ENCODE assay signal across 32 cellular contexts in the genomic region with DNA sequence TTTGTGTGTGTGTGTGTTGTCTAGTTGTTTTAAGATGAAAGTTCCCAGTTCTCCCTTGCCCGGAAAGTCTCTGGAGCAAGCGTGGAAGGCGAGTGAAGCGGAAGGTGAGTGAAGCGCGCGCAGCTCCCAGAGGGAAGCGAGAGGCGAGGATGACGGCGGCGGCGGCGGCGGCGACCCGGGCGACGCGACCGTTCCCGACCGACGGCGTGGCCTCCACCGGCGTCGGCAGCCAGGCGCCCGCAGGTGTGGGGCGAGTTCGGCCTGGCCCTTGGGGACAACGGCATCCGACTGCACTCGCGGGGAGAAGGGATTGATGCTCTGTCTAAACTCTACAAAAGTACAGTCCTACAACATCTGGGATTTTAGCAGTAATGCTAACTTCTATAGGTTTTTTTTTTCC.
DNase-seq lines count a peak whose midpoint lies in the region; ATAC-seq, FAIRE-seq and TF ChIP-seq lines count a peak whose summit lies in the region.
"Had no signal": no experiment of that assay in that cellular context is flagged by ENCODE, and none has a peak within 500 bp of the region (broad histone marks: within the 10 kb centered on the region; RNA-seq: fewer than 3 reads in every experiment).

No MANE protein-coding gene starts in this region.

- 9% methylated on average over 36 of the region's 36 CpGs for WGBS in HUES64
- WGBS in mesodermal cell (ENCODE audit: insufficient coverage in 2 of 2), 2 experiments = 20 to 24% methylated on average over 9 to 20 of the region's 36 CpGs

- no peak overlapping the region for H3K9ac ChIP-seq in HUES64 (ENCODE audit: low read depth, low read length)
- H3K9ac ChIP-seq: SK-N-SH had no signal

- no peak overlapping the region for H3K4me3 Mint-ChIP-seq in endothelial cell (ENCODE audit: unreplicated experiment)
- no peak overlapping the region for H3K4me3 Mint-ChIP-seq in activated CD4-positive, alpha-beta T cell treated with anti-CD3 and anti-CD28 coated beads for 36 hours
- H3K4me3 Mint-ChIP-seq: activated CD4-positive, alpha-beta T cell treated with anti-CD3 and anti-CD28 coated beads, Interleukin-2, amount 10 ng/mL, durations not matched to agents 24 days and 14 days; activated CD8-positive, alpha-beta memory T cell treated with anti-CD3 and anti-CD28 coated beads, Interleukin-2, amount 10 ng/mL, durations not matched to agents 7 days and 5 days; activated T-helper 1 cell treated with anti-CD3 and anti-CD28 coated beads, Interleukin-12 subunit alpha, Interleukin-12 subunit beta, Interleukin-2, Interleukin-4 antibody, amounts not matched to agents 30 ng/mL and 10 ng/mL and 1 ng/mL, durations not matched to agents 14 hours and 24 hours and 36 hours; immature natural killer cell; stimulated activated memory B cell treated with anti-CD40 and anti-IgM and Interleukin-4, amounts not matched to agents 10 μg/mL and 1 μg/mL and 100 μg/mL, for 72 hours; T-helper 17 cell had no signal

- POLR2A ChIA-PET in activated CD4-positive, alpha-beta T cell treated with anti-CD3 and anti-CD28 coated beads for 36 hours (lab: Charles Lee) = no interaction called here

- DNase-seq in endothelial cell (ENCODE audit: low spot score) = peak; percentile 56
- DNase-seq in skeletal muscle cell (ENCODE audit: low read depth) = no peak
- DNase-seq in RCC 7860 (ENCODE audit: low spot score) = no peak
- DNase-seq in NCI-H345 (lab: John Stamatoyannopoulos, UW) = no peak
- no peak for DNase-seq in activated CD4-positive, alpha-beta T cell treated with anti-CD3 and anti-CD28 coated beads for 36 hours
- DNase-seq: activated CD4-positive, alpha-beta T cell treated with anti-CD3 and anti-CD28 coated beads, Interleukin-2, amount 10 ng/mL, durations not matched to agents 24 days and 14 days; activated CD8-positive, alpha-beta memory T cell treated with anti-CD3 and anti-CD28 coated beads, Interleukin-2, amount 10 ng/mL, durations not matched to agents 7 days and 5 days; activated naive CD4-positive, alpha-beta T cell treated with anti-CD3 and anti-CD28 coated beads, Interleukin-2, amount 50 U/mL, for 16 hours; Calu3; central memory CD4-positive, alpha-beta T cell; dermis blood vessel endothelial cell; DND-41; immature natural killer cell; left ventricle myocardium superior; NCI-H1048; NCI-H2029; NCI-H2227 treated with DMSO at 0.1 percent for 48 hours; NCI-H774; stimulated activated CD4-positive, alpha-beta T cell treated with anti-CD3 and anti-CD28 coated beads, Interleukin-4, amount 100 ng/mL, for 1 hour; T-helper 17 cell had no signal

- H3K4me3 ChIP-seq in HUES64 (ENCODE audit: low read length) (peak overlapping the region; percentile 31; the same call in 1 of the 2 replicates), mesodermal cell (ENCODE audit: extremely low read depth, insufficient read depth, low read length, poor library complexity, severe bottlenecking) (peak overlapping the region; percentile 9), skeletal muscle cell (ENCODE audit: low read depth, low read length) (peak overlapping the region; percentile 5)
- H3K4me3 ChIP-seq: GM12878, thoracic aorta had no signal

- H3K9me3 ChIP-seq in HUES64 (ENCODE audit: insufficient read depth, low read depth, low read length) = no peaks in the 10 kb centered on the region
- H3K9me3 ChIP-seq in mesodermal cell (ENCODE audit: control insufficient read depth, low read length) = no peaks in the 10 kb centered on the region
- H3K9me3 ChIP-seq: SK-N-SH, thoracic aorta had no signal

- intact Hi-C loops in activated CD4-positive, alpha-beta T cell treated with anti-CD3 and anti-CD28 coated beads for 36 hours (cut with DNase I, micrococcal nuclease) = no loop called here

- TF ChIP-seq CTCF in endothelial cell (IDR thresholded peaks at IDR 0.05; ENCODE audit: unreplicated experiment) = no peak

- H3K36me3 ChIP-seq in HUES64 (ENCODE audit: insufficient read depth, low read length) (no peaks in the 10 kb centered on the region), mesodermal cell (ENCODE audit: control insufficient read depth, insufficient read depth, low read length) (no peaks in the 10 kb centered on the region)
- H3K36me3 ChIP-seq: thoracic aorta had no signal

- no peaks in the 10 kb centered on the region for H3K9me3 Mint-ChIP-seq in endothelial cell (ENCODE audit: unreplicated experiment)
- H3K9me3 Mint-ChIP-seq in activated CD4-positive, alpha-beta T cell treated with anti-CD3 and anti-CD28 coated beads for 36 hours (ENCODE audit: low read depth) = peaks cover 2% of the 10 kb centered on the region
- H3K9me3 Mint-ChIP-seq: activated CD4-positive, alpha-beta T cell treated with anti-CD3 and anti-CD28 coated beads, Interleukin-2, amount 10 ng/mL, durations not matched to agents 24 days and 14 days; activated T-helper 1 cell treated with anti-CD3 and anti-CD28 coated beads, Interleukin-12 subunit alpha, Interleukin-12 subunit beta, Interleukin-2, Interleukin-4 antibody, amounts not matched to agents 30 ng/mL and 10 ng/mL and 1 ng/mL, durations not matched to agents 14 hours and 24 hours and 36 hours; stimulated activated memory B cell treated with anti-CD40 and anti-IgM and Interleukin-4, amounts not matched to agents 10 μg/mL and 1 μg/mL and 100 μg/mL, for 72 hours had no signal

- H3K4me1 Mint-ChIP-seq in endothelial cell (ENCODE audit: unreplicated experiment) = peaks cover 7% of the 10 kb centered on the region
- peaks cover 2% of the 10 kb centered on the region for H3K4me1 Mint-ChIP-seq in activated CD4-positive, alpha-beta T cell treated with anti-CD3 and anti-CD28 coated beads for 36 hours
- H3K4me1 Mint-ChIP-seq: T-helper 17 cell had no signal

- ATAC-seq in activated CD4-positive, alpha-beta T cell treated with anti-CD3 and anti-CD28 coated beads for 36 hours = no peak
- ATAC-seq: activated CD8-positive, alpha-beta memory T cell treated with anti-CD3 and anti-CD28 coated beads, Interleukin-2, amount 10 ng/mL, durations not matched to agents 7 days and 5 days; GM12878; HepG2; left ventricle myocardium superior; stimulated activated memory B cell treated with anti-CD40 and anti-IgM and Interleukin-4, amounts not matched to agents 10 μg/mL and 1 μg/mL and 100 μg/mL, for 72 hours; T-helper 17 cell had no signal

- H3K27ac ChIP-seq in HUES64 (ENCODE audit: low read depth, low read length) (no peak overlapping the region), mesodermal cell (ENCODE audit: low read depth, low read length, severe bottlenecking) (no peak overlapping the region)
- H3K27ac ChIP-seq: C4-2B, epithelial cell of prostate, RWPE1, thoracic aorta had no signal

- H3K27me3 ChIP-seq in HUES64 (ENCODE audit: insufficient read depth, low read length) = peaks cover 51% of the 10 kb centered on the region

- peaks cover 10% of the 10 kb centered on the region for H3K27me3 Mint-ChIP-seq in endothelial cell (ENCODE audit: unreplicated experiment)
- H3K27me3 Mint-ChIP-seq in activated CD4-positive, alpha-beta T cell treated with anti-CD3 and anti-CD28 coated beads for 36 hours = peaks cover 29% of the 10 kb centered on the region

- H3K36me3 Mint-ChIP-seq in endothelial cell (ENCODE audit: low read depth, unreplicated experiment) = no peaks in the 10 kb centered on the region
- no peaks in the 10 kb centered on the region for H3K36me3 Mint-ChIP-seq in activated CD4-positive, alpha-beta T cell treated with anti-CD3 and anti-CD28 coated beads for 36 hours (ENCODE audit: low read depth)
- H3K36me3 Mint-ChIP-seq: activated CD8-positive, alpha-beta memory T cell treated with anti-CD3 and anti-CD28 coated beads, Interleukin-2, amount 10 ng/mL, durations not matched to agents 7 days and 5 days; stimulated activated memory B cell treated with anti-CD40 and anti-IgM and Interleukin-4, amounts not matched to agents 10 μg/mL and 1 μg/mL and 100 μg/mL, for 72 hours had no signal

- H3K4me1 ChIP-seq in HUES64 (ENCODE audit: insufficient read depth, low read length) (peaks cover 2% of the 10 kb centered on the region; the same call in 1 of the 2 replicates), mesodermal cell (ENCODE audit: control insufficient read depth, insufficient read depth, low read length, poor library complexity, severe bottlenecking) (no peaks in the 10 kb centered on the region)

- CTCF ChIA-PET in activated CD4-positive, alpha-beta T cell treated with anti-CD3 and anti-CD28 coated beads for 36 hours (lab: Charles Lee) = no interaction called here

- no peak for FAIRE-seq in RCC 7860 (lab: Jason Lieb, UNC)
- FAIRE-seq: GM12878, H54, HepG2 had no signal

- H3K27ac Mint-ChIP-seq in endothelial cell (ENCODE audit: unreplicated experiment) = no peak overlapping the region
- H3K27ac Mint-ChIP-seq in activated CD4-positive, alpha-beta T cell treated with anti-CD3 and anti-CD28 coated beads for 36 hours = no peak overlapping the region
- H3K27ac Mint-ChIP-seq: activated CD4-positive, alpha-beta T cell treated with anti-CD3 and anti-CD28 coated beads, Interleukin-2, amount 10 ng/mL, durations not matched to agents 24 days and 14 days; activated CD8-positive, alpha-beta memory T cell treated with anti-CD3 and anti-CD28 coated beads, Interleukin-2, amount 10 ng/mL, durations not matched to agents 7 days and 5 days; activated T-helper 1 cell treated with anti-CD3 and anti-CD28 coated beads, Interleukin-12 subunit alpha, Interleukin-12 subunit beta, Interleukin-2, Interleukin-4 antibody, amounts not matched to agents 30 ng/mL and 10 ng/mL and 1 ng/mL, durations not matched to agents 14 hours and 24 hours and 36 hours; immature natural killer cell; stimulated activated memory B cell treated with anti-CD40 and anti-IgM and Interleukin-4, amounts not matched to agents 10 μg/mL and 1 μg/mL and 100 μg/mL, for 72 hours; T-helper 17 cell had no signal
